Comparison of ENCODE assay signal across 35 cellular contexts in genomic region chr2:151961558-151961957, GRCh38.
"Had no signal": no experiment of that assay in that cellular context is flagged by ENCODE, and none has a peak within 500 bp of the region (broad histone marks: within the 10 kb centered on the region; RNA-seq: fewer than 3 reads in every experiment).

No MANE protein-coding gene starts in this region.

- DNase-seq: Karpas-422, Kasumi-1, MG63, MM.1S, MV-4-11, NCI-H1048, NCI-H1092, NCI-H1092 treated with DMSO at 0.1 percent for 48 hours, NCI-H1105, NCI-H1105 treated with DMSO at 0.1 percent for 48 hours, NCI-H1417, NCI-H1417 treated with DMSO at 0.1 percent for 48 hours, NCI-H1436, NCI-H1436 treated with DMSO at 0.1 percent for 48 hours, NCI-H146, NCI-H1694, NCI-H1694 treated with DMSO at 0.1 percent for 48 hours, NCI-H187, NCI-H187 treated with DMSO at 0.1 percent for 48 hours, NCI-H1930, NCI-H2029, NCI-H2029 treated with DMSO at 0.1 percent for 48 hours, NCI-H2081, NCI-H2081 treated with DMSO at 0.1 percent for 48 hours, NCI-H2107, NCI-H2171, NCI-H2171 treated with DMSO at 0.1 percent for 48 hours, NCI-H2227 treated with DMSO at 0.1 percent for 48 hours, NCI-H226, NCI-H345, NCI-H446, NCI-H446 treated with DMSO at 0.1 percent for 48 hours, NCI-H510A, NCI-H510A treated with DMSO at 0.1 percent for 48 hours had no signal

- H3K9ac ChIP-seq: KMS-11 had no signal

- H3K36me3 ChIP-seq: MG63 had no signal

- H3K4me3 ChIP-seq: MG63 had no signal

- H3K4me2 ChIP-seq: KMS-11 had no signal

- H3K9me3 ChIP-seq: MG63 had no signal

- H3K27me3 ChIP-seq: MG63 had no signal

- H3K27ac ChIP-seq: KMS-11 had no signal
